In the genomic region with DNA sequence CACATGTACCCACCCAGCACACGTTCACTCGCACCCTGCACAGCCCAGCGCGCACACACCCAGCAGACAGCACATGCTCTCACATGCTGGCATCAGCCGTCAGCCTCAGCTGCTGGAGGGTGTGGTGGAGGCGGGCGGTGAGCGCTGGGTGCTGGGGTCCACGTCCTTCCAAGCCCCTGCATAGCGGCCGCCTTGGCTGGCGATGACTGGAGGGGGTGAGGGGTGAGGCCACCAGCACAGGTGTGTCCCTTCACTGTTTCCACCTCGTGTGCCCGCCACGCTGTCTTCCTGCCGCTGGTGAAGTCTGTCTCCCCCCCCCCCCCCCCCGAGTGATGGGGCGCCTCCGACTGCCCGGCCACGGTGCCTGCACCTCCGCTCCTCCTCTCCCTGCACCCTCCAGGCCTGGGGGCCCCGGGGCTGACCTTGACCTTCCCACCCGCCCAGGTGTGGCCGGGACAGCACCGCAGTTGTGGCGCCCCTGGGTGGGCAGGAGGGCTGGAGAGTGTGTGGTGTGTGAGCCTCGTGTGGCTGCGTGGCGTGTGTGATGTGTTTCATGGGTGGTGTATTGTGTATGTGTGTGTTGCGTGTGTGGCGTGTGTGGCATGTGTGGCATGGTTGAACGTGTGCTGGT, we compare ENCODE assay signal across 20 cellular contexts. TPM values are rescaled to one million over a fixed set of nuclear protein-coding genes. Genes with fewer than 3 reads are reported as not detected.
DNase-seq lines count a peak whose midpoint lies in the region; ATAC-seq and TF ChIP-seq lines count a peak whose summit lies in the region.
"Had no signal": no experiment of that assay in that cellular context is flagged by ENCODE, and none has a peak within 500 bp of the region (broad histone marks: within the 10 kb centered on the region; RNA-seq: fewer than 3 reads in every experiment).

No MANE protein-coding gene starts in this region.

- no peak overlapping the region for H3K27ac ChIP-seq in neuronal stem cell (replicated peaks; ENCODE audit: low read length)
- H3K27ac ChIP-seq: GM23248, SJCRH30 had no signal

- peaks cover 0 to 8% of the 10 kb centered on the region in 2 donors for H3K9me3 ChIP-seq in neuronal stem cell (replicated peaks in 1 of 2; ENCODE audit: control insufficient read depth in 2 of 2, insufficient read depth in 1 of 2, low read depth in 1 of 2, low read length in 2 of 2)
- H3K9me3 ChIP-seq: MG63, SJCRH30 had no signal

- H2BK120ac ChIP-seq in neuronal stem cell (ENCODE audit: low read depth, low read length), result peak overlapping the region; percentile 61

- H3K4me1 Mint-ChIP-seq in stimulated activated naive CD8-positive, alpha-beta T cell treated with anti-CD3 and anti-CD28 coated beads, Interleukin-15, amount 100 ng/mL, for 72 hours, result peaks cover 45% of the 10 kb centered on the region
- no peaks in the 10 kb centered on the region for H3K4me1 Mint-ChIP-seq in chondrocyte (ENCODE audit: low read depth)

- no peaks in the 10 kb centered on the region for H3K27me3 Mint-ChIP-seq in stimulated activated naive CD8-positive, alpha-beta T cell treated with anti-CD3 and anti-CD28 coated beads, Interleukin-15, amount 100 ng/mL, for 72 hours
- H3K27me3 Mint-ChIP-seq in chondrocyte (ENCODE audit: low read depth), result peaks cover 63% of the 10 kb centered on the region

- no peak overlapping the region for H2AK5ac ChIP-seq in neuronal stem cell (ENCODE audit: low read depth, low read length)

- peak overlapping the region; percentile 66 for H3K4ac ChIP-seq in neuronal stem cell (ENCODE audit: low read length)

- DNase-seq in stimulated activated naive CD8-positive, alpha-beta T cell treated with anti-CD3 and anti-CD28 coated beads, Interleukin-15, amount 100 ng/mL, for 72 hours, result no peak
- DNase-seq in stimulated activated naive CD8-positive, alpha-beta T cell treated with anti-CD3 and anti-CD28 coated beads, Interleukin-15, Interleukin-2, amounts not matched to agents 100 U/mL and 50 U/mL, for 24 hours, result no peak
- DNase-seq in chondrocyte (ENCODE audit: low spot score), result peak; percentile 89
- DNase-seq in neuronal stem cell (ENCODE audit: low spot score), result no peak
- no peak for DNase-seq in GM10266 (ENCODE audit: extremely low spot score)
- DNase-seq: GM23248, H9, KG1, MG63, NCI-H1105 treated with DMSO at 0.1 percent for 48 hours, NCI-H146, NCI-H1930, NCI-H2107, NCI-H524 treated with DMSO at 0.1 percent for 48 hours, NCI-H774, PC-3, SJCRH30 had no signal

- H3K36me3 ChIP-seq in neuronal stem cell (replicated peaks in 1 of 2; ENCODE audit: control insufficient read depth in 2 of 2, insufficient read depth in 2 of 2, low read length in 2 of 2), result no peaks in the 10 kb centered on the region
- H3K36me3 ChIP-seq: MG63, SJCRH30 had no signal

- no peak overlapping the region for H3K4me2 ChIP-seq in neuronal stem cell (ENCODE audit: insufficient read depth, low read length, poor library complexity, severe bottlenecking)

- peak overlapping the region; percentile 38 for H3K14ac ChIP-seq in neuronal stem cell (ENCODE audit: low read length)

- peak; percentile 22 for ATAC-seq in stimulated activated naive CD8-positive, alpha-beta T cell treated with anti-CD3 and anti-CD28 coated beads, Interleukin-15, amount 100 ng/mL, for 72 hours
- no peak for ATAC-seq in stimulated activated naive CD8-positive, alpha-beta T cell treated with anti-CD3 and anti-CD28 coated beads, Interleukin-15, Interleukin-2, amounts not matched to agents 100 U/mL and 50 U/mL, for 24 hours
- no peak for ATAC-seq in HG03342 (IDR thresholded peaks at IDR 0.05; ENCODE audit: unreplicated experiment)
- no peak for ATAC-seq in GM18861 (IDR thresholded peaks at IDR 0.05; ENCODE audit: unreplicated experiment)
- ATAC-seq: PC-3, SK-N-SH treated with all-trans-retinoic acid at 6 μM for 48 hours had no signal

- H2BK12ac ChIP-seq in neuronal stem cell (ENCODE audit: low read length), result peak overlapping the region; percentile 97

- peaks cover 0 to 42% (median 7%) of the 10 kb centered on the region in 3 experiments for H3K27me3 ChIP-seq in neuronal stem cell (ENCODE audit: control insufficient read depth in 3 of 3, insufficient read depth in 3 of 3, low read depth in 1 of 3, low read length in 3 of 3)

- H3K36me3 Mint-ChIP-seq in chondrocyte (ENCODE audit: low read depth), result no peaks in the 10 kb centered on the region

- no CpG with 5 or more reads among the region's 33 CpGs for WGBS in neuronal stem cell (ENCODE audit: extremely low coverage in 2 of 2, insufficient read length in 2 of 2, insufficient replicate concordance in 1 of 2), 2 donors

- peak overlapping the region in 1 of 2 donors; percentile 79 for H3K27ac Mint-ChIP-seq in stimulated activated naive CD8-positive, alpha-beta T cell treated with anti-CD3 and anti-CD28 coated beads, Interleukin-15, amount 100 ng/mL, for 72 hours
- H3K27ac Mint-ChIP-seq in chondrocyte (ENCODE audit: unreplicated experiment), result no peak overlapping the region
- H3K27ac Mint-ChIP-seq: H9 had no signal

- no peaks in the 10 kb centered on the region for H3K9me3 Mint-ChIP-seq in stimulated activated naive CD8-positive, alpha-beta T cell treated with anti-CD3 and anti-CD28 coated beads, Interleukin-15, amount 100 ng/mL, for 72 hours
- no peaks in the 10 kb centered on the region for H3K9me3 Mint-ChIP-seq in chondrocyte (ENCODE audit: low read depth)

- H2AFZ ChIP-seq in neuronal stem cell (ENCODE audit: low read length), result no peak overlapping the region
- H2AFZ ChIP-seq: GM23248 had no signal

- TF ChIP-seq CTCF in chondrocyte (IDR thresholded peaks at IDR 0.05), result no peak
- TF ChIP-seq CTCF in GM10266 (IDR thresholded peaks at IDR 0.05; ENCODE audit: control insufficient read depth, insufficient read depth, low read depth, missing control alignments), result no peak

- H4K91ac ChIP-seq in neuronal stem cell (ENCODE audit: low read depth, low read length, poor library complexity), result no peak overlapping the region

- peaks cover 2% of the 10 kb centered on the region for H3K79me1 ChIP-seq in neuronal stem cell (ENCODE audit: low read depth, low read length)

- peak overlapping the region in 1 of 2 donors; percentile 52 for H3K4me3 ChIP-seq in neuronal stem cell (ENCODE audit: low read length in 2 of 2)
- H3K4me3 ChIP-seq: GM23248, MG63, SJCRH30 had no signal

- no peak overlapping the region for H3K4me3 Mint-ChIP-seq in stimulated activated naive CD8-positive, alpha-beta T cell treated with anti-CD3 and anti-CD28 coated beads, Interleukin-15, amount 100 ng/mL, for 72 hours
- no peak overlapping the region for H3K4me3 Mint-ChIP-seq in chondrocyte (ENCODE audit: unreplicated experiment)
- H3K4me3 Mint-ChIP-seq: H9 had no signal

- H3K23ac ChIP-seq in neuronal stem cell (ENCODE audit: low read depth, low read length, poor library complexity), result peak overlapping the region; percentile 97

- H2BK5ac ChIP-seq in neuronal stem cell (ENCODE audit: low read length), result peak overlapping the region; percentile 22

- no peak overlapping the region for H2BK15ac ChIP-seq in neuronal stem cell (ENCODE audit: low read length)

- peaks cover 4 to 13% of the 10 kb centered on the region in 2 donors for H3K4me1 ChIP-seq in neuronal stem cell (ENCODE audit: control insufficient read depth in 2 of 2, insufficient read depth in 1 of 2, low read depth in 1 of 2, low read length in 2 of 2)
- H3K4me1 ChIP-seq: SJCRH30 had no signal

- no peak overlapping the region for H4K8ac ChIP-seq in neuronal stem cell (ENCODE audit: low read depth, low read length)

- H3K9ac ChIP-seq in neuronal stem cell (ENCODE audit: low read depth, low read length, poor library complexity), result no peak overlapping the region
- H3K9ac ChIP-seq: GM23248 had no signal

- peak overlapping the region; percentile 90 for H3K18ac ChIP-seq in neuronal stem cell (ENCODE audit: low read length)

RNA-seq across cellular contexts. Expression of a gene that starts 37.4 kb away (rescaled TPM):
- total RNA-seq in chondrocyte, result 14.4 to 16.0 TPM (median 14.7 TPM) in 3 replicates
- 24.2 TPM for polyA plus RNA-seq in neuronal stem cell (2013, experiment 1 of 2)
- polyA plus RNA-seq in neuronal stem cell (2013, experiment 2 of 2), result 24.1 TPM

RNA-seq across cellular contexts. Expression of a gene that starts 37.6 kb away (rescaled TPM):
- total RNA-seq in chondrocyte, result 7.9 to 10.1 TPM (median 9.6 TPM) in 3 replicates
- polyA plus RNA-seq in neuronal stem cell (2013, experiment 1 of 2), result 8.5 TPM
- 8.6 TPM for polyA plus RNA-seq in neuronal stem cell (2013, experiment 2 of 2)
